Comparison of ENCODE assay signal across 32 cellular contexts in genomic region chr3:7950890-7951289, GRCh38.
"Had no signal": no experiment of that assay in that cellular context is flagged by ENCODE, and none has a peak within 500 bp of the region (broad histone marks: within the 10 kb centered on the region; RNA-seq: fewer than 3 reads in every experiment).

No MANE protein-coding gene starts in this region.

- H3K4me3 ChIP-seq: breast epithelium, esophagus squamous epithelium, gastrocnemius medialis, pancreas, prostate gland, skin epidermis, thoracic aorta, uterus had no signal

- H3K9me3 ChIP-seq: breast epithelium, esophagus squamous epithelium, gastrocnemius medialis, pancreas, prostate gland, thoracic aorta, uterus had no signal

- H3K4me1 Mint-ChIP-seq: activated B cell treated with CpG ODN at 0.5 μM for 24 hours; activated CD8-positive, alpha-beta memory T cell treated with anti-CD3 and anti-CD28 coated beads, Interleukin-2, amount 10 ng/mL, durations not matched to agents 7 days and 5 days; memory B cell; naive thymus-derived CD8-positive, alpha-beta T cell had no signal

- H3K27me3 Mint-ChIP-seq: activated B cell treated with CpG ODN at 0.5 μM for 24 hours; activated CD8-positive, alpha-beta memory T cell treated with anti-CD3 and anti-CD28 coated beads, Interleukin-2, amount 10 ng/mL, durations not matched to agents 7 days and 5 days; memory B cell; naive thymus-derived CD8-positive, alpha-beta T cell; stimulated activated naive CD8-positive, alpha-beta T cell treated with anti-CD3 and anti-CD28 coated beads, Interleukin-15, Interleukin-2, amounts not matched to agents 100 ng/mL and 50 ng/mL, for 24 hours had no signal

- H3K4me1 ChIP-seq: breast epithelium, esophagus squamous epithelium, gastrocnemius medialis, pancreas, prostate gland, uterus had no signal

- H3K27ac Mint-ChIP-seq: activated B cell treated with CpG ODN at 0.5 μM for 24 hours; activated CD8-positive, alpha-beta memory T cell treated with anti-CD3 and anti-CD28 coated beads, Interleukin-2, amount 10 ng/mL, durations not matched to agents 7 days and 5 days; activated CD8-positive, alpha-beta T cell treated with anti-CD3 and anti-CD28 coated beads, Interleukin-2, amount 10 ng/mL, durations not matched to agents 7 days and 5 days; activated T-cell treated with anti-CD3 and anti-CD28 coated beads, Interleukin-2, amount 50 U/mL, for 72 hours; memory B cell; stimulated activated naive CD8-positive, alpha-beta T cell treated with anti-CD3 and anti-CD28 coated beads, Interleukin-15, Interleukin-2, amounts not matched to agents 100 ng/mL and 50 ng/mL, for 24 hours; T-helper 2 cell treated with Interferon-gamma antibody and Interleukin-4, amounts not matched to agents 5 μg/mL and 100 μg/mL, for 36 hours had no signal

- H3K9me3 Mint-ChIP-seq: stimulated activated naive CD8-positive, alpha-beta T cell treated with anti-CD3 and anti-CD28 coated beads, Interleukin-15, Interleukin-2, amounts not matched to agents 100 ng/mL and 50 ng/mL, for 24 hours; T-helper 2 cell treated with Interferon-gamma antibody and Interleukin-4, amounts not matched to agents 5 μg/mL and 100 μg/mL, for 36 hours had no signal

- DNase-seq: activated B cell treated with CpG ODN at 0.5 μM for 24 hours; activated CD4-positive, alpha-beta T cell treated with anti-CD3 and anti-CD28 coated beads, Interleukin-2, amount 50 U/mL, for 1 hour; activated CD8-positive, alpha-beta memory T cell treated with anti-CD3 and anti-CD28 coated beads, Interleukin-2, amount 10 ng/mL, durations not matched to agents 7 days and 5 days; activated CD8-positive, alpha-beta T cell treated with anti-CD3 and anti-CD28 coated beads, Interleukin-2, amount 10 ng/mL, durations not matched to agents 7 days and 5 days; activated naive CD4-positive, alpha-beta T cell; activated T-cell treated with anti-CD3 and anti-CD28 coated beads, Interleukin-2, amount 50 U/mL, for 72 hours; dermis blood vessel endothelial cell; effector CD4-positive, alpha-beta T cell; esophagus squamous epithelium; gastrocnemius medialis; hippocampal formation; kidney; naive thymus-derived CD8-positive, alpha-beta T cell; nucleus accumbens; pancreas; retina; stimulated activated CD4-positive, alpha-beta T cell treated with anti-CD3 and anti-CD28 coated beads, Interleukin-12 subunit alpha, Interleukin-12 subunit beta, amount 100 ng/mL, for 4 hours; stimulated activated CD4-positive, alpha-beta T cell treated with anti-CD3 and anti-CD28 coated beads, Interleukin-4, amount 100 ng/mL, for 1 hour; trophoblast cell; uterus had no signal

- ATAC-seq: activated CD8-positive, alpha-beta memory T cell treated with anti-CD3 and anti-CD28 coated beads, Interleukin-2, amount 10 ng/mL, durations not matched to agents 7 days and 5 days; activated CD8-positive, alpha-beta T cell treated with anti-CD3 and anti-CD28 coated beads, Interleukin-2, amount 10 ng/mL, durations not matched to agents 7 days and 5 days; activated naive CD4-positive, alpha-beta T cell treated with anti-CD3 and anti-CD28 coated beads, Interleukin-2, amount 50 U/mL, for 72 hours; activated T-cell treated with anti-CD3 and anti-CD28 coated beads, Interleukin-2, amount 50 U/mL, for 72 hours; gastrocnemius medialis; naive thymus-derived CD8-positive, alpha-beta T cell; pancreas; sciatic nerve had no signal

- H3K4me3 Mint-ChIP-seq: activated B cell treated with CpG ODN at 0.5 μM for 24 hours; activated CD8-positive, alpha-beta memory T cell treated with anti-CD3 and anti-CD28 coated beads, Interleukin-2, amount 10 ng/mL, durations not matched to agents 7 days and 5 days; activated CD8-positive, alpha-beta T cell treated with anti-CD3 and anti-CD28 coated beads, Interleukin-2, amount 10 ng/mL, durations not matched to agents 7 days and 5 days; activated T-cell treated with anti-CD3 and anti-CD28 coated beads, Interleukin-2, amount 50 U/mL, for 72 hours; memory B cell; naive thymus-derived CD8-positive, alpha-beta T cell; neural crest cell; stimulated activated naive CD8-positive, alpha-beta T cell treated with anti-CD3 and anti-CD28 coated beads, Interleukin-15, Interleukin-2, amounts not matched to agents 100 ng/mL and 50 ng/mL, for 24 hours; T-helper 2 cell treated with Interferon-gamma antibody and Interleukin-4, amounts not matched to agents 5 μg/mL and 100 μg/mL, for 36 hours had no signal

- H3K36me3 ChIP-seq: breast epithelium, esophagus squamous epithelium, gastrocnemius medialis, pancreas, prostate gland, thoracic aorta, uterus had no signal

- H3K36me3 Mint-ChIP-seq: activated CD8-positive, alpha-beta memory T cell treated with anti-CD3 and anti-CD28 coated beads, Interleukin-2, amount 10 ng/mL, durations not matched to agents 7 days and 5 days; memory B cell; naive thymus-derived CD8-positive, alpha-beta T cell had no signal

- H3K27me3 ChIP-seq: breast epithelium, esophagus squamous epithelium, gastrocnemius medialis, pancreas, uterus had no signal

- H3K27ac ChIP-seq: breast epithelium, epithelial cell of prostate, esophagus squamous epithelium, gastrocnemius medialis, pancreas, prostate gland, skin epidermis, thoracic aorta, uterus had no signal

- FAIRE-seq: colon, kidney, pancreas had no signal
